In genomic region chr1:161528550-161528949, GRCh38 we compare ENCODE assay signal across 4 cellular contexts. TPM values are rescaled to one million over a fixed set of nuclear protein-coding genes. Genes with fewer than 3 reads are reported as not detected.
"Had no signal": no experiment of that assay in that cellular context is flagged by ENCODE, and none has a peak within 500 bp of the region (broad histone marks: within the 10 kb centered on the region; RNA-seq: fewer than 3 reads in every experiment).

No MANE protein-coding gene starts in this region.

RNA-seq across cellular contexts. Expression of gene FCGR3A, which starts 21.1 kb away (rescaled TPM):
- total RNA-seq: activated CD4-positive, alpha-beta T cell treated with anti-CD3 and anti-CD28 coated beads, Interleukin-2, amount 10 ng/mL, durations not matched to agents 7 days and 5 days; dermis microvascular lymphatic vessel endothelial cell; epithelial cell of proximal tubule; T-helper 2 cell treated with Interferon-gamma antibody and Interleukin-4, amounts not matched to agents 100 ng/mL and 5 ng/mL, for 36 hours had no signal

RNA-seq across cellular contexts. Expression of gene FCGR2A, which starts 23.3 kb away (rescaled TPM):
- total RNA-seq: activated CD4-positive, alpha-beta T cell treated with anti-CD3 and anti-CD28 coated beads, Interleukin-2, amount 10 ng/mL, durations not matched to agents 7 days and 5 days; epithelial cell of proximal tubule had no signal
